Comparison of ENCODE assay signal across 1 cellular context in the genomic region with DNA sequence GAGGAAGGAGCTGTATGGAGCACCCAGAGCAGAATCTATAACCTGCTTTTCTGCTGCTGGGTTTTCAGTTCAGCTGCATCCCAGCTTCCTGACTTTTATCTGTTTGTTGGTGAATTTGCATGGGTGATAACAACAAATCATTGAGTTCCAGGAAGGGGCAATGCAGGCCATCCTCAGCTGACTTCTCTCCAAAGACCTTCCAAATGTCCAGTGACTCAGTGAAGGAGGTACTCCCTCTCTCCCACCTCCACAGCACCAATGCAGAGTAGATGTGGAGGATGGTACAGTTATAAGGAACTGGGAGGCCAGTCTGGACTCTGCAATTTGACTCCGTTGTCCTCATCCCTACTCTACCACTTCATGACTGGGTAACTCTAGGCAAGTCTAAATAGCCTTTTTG.
TF ChIP-seq lines count a peak whose summit lies in the region.

No MANE protein-coding gene starts in this region.

TF ChIP-seq in H1, 55 proteins besides CTCF, POLR2A, EP300 and RAD21:
- TF ChIP-seq EGR1 (IDR thresholded peaks at IDR 0.05; ENCODE audit: borderline replicate concordance, low read depth, low read length) (no peak), POLR2AphosphoS5 (IDR thresholded peaks at IDR 0.05; ENCODE audit: low read depth, low read length) (no peak), TBP (IDR thresholded peaks at IDR 0.05; ENCODE audit: low read depth, low read length) (no peak), BRCA1 (IDR thresholded peaks at IDR 0.05; ENCODE audit: low read depth, low read length) (no peak), CTBP2 (IDR thresholded peaks at IDR 0.05; ENCODE audit: borderline replicate concordance, insufficient read depth, insufficient read length, low read length) (no peak), SP2 (IDR thresholded peaks at IDR 0.05; ENCODE audit: low read length) (no peak), SIRT6 (IDR thresholded peaks at IDR 0.05; ENCODE audit: low read length) (no peak), GABPA (IDR thresholded peaks at IDR 0.05; ENCODE audit: borderline replicate concordance, insufficient read depth, low read length) (no peak), EZH2 (IDR thresholded peaks at IDR 0.05; ENCODE audit: low read depth, low read length, severe bottlenecking) (no peak), BACH1 (IDR thresholded peaks at IDR 0.05; ENCODE audit: low read length) (no peak), CREB1 (IDR thresholded peaks at IDR 0.05) (no peak), RBBP5 (IDR thresholded peaks at IDR 0.05; ENCODE audit: borderline replicate concordance, low read depth, low read length) (no peak), YY1 (IDR thresholded peaks at IDR 0.05; ENCODE audit: low read depth, low read length) (no peak), NANOG (IDR thresholded peaks at IDR 0.05; ENCODE audit: insufficient read depth, low read depth, low read length, poor library complexity, severe bottlenecking) (no peak), E2F6 (IDR thresholded peaks at IDR 0.05) (no peak), GTF2F1 (IDR thresholded peaks at IDR 0.05; ENCODE audit: borderline replicate concordance, low read depth, low read length) (no peak), POU5F1 (IDR thresholded peaks at IDR 0.05; ENCODE audit: low read depth, low read length) (no peak), ASH2L (IDR thresholded peaks at IDR 0.05; ENCODE audit: low read length) (no peak)
- TF ChIP-seq, protein P1, sequence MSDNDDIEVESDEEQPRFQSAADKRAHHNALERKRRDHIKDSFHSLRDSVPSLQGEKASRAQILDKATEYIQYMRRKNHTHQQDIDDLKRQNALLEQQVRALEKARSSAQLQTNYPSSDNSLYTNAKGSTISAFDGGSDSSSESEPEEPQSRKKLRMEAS (IDR thresholded peaks at IDR 0.05): no peak
- TF ChIP-seq, protein P2, sequence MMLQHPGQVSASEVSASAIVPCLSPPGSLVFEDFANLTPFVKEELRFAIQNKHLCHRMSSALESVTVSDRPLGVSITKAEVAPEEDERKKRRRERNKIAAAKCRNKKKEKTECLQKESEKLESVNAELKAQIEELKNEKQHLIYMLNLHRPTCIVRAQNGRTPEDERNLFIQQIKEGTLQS (IDR thresholded peaks at IDR 0.05; ENCODE audit: insufficient read depth, low read depth, low read length): no peak
TF ChIP-seq in H1: peak in this region for 0.
